18 cellular contexts compared by ENCODE assay signal in genomic region chr3:164640586-164640985, GRCh38.
DNase-seq lines count a peak whose midpoint lies in the region; ATAC-seq and TF ChIP-seq lines count a peak whose summit lies in the region.
"Had no signal": no experiment of that assay in that cellular context is flagged by ENCODE, and none has a peak within 500 bp of the region (broad histone marks: within the 10 kb centered on the region; RNA-seq: fewer than 3 reads in every experiment).

No MANE protein-coding gene starts in this region.

- H3K27me3 Mint-ChIP-seq in HFFc6 (ENCODE audit: insufficient read depth), result no peaks in the 10 kb centered on the region

- POLR2A ChIA-PET in PC-3 (lab: Charles Lee; ENCODE audit: unreplicated experiment), result no interaction called here

- BruUV-seq in PC-3 (replicated peaks; lab: Mats Ljungman, UMichigan), result no TSS peak

- no peaks in the 10 kb centered on the region for H3F3A ChIP-seq in PC-3 (ENCODE audit: low read length, unreplicated experiment)

- H3K4me2 ChIP-seq in PC-3 (ENCODE audit: low read length), result no peak overlapping the region
- H3K4me2 ChIP-seq: PC-9 had no signal

- H2AFZ ChIP-seq in PC-3 (ENCODE audit: low read length), result no peak overlapping the region
- H2AFZ ChIP-seq: PC-9 had no signal

- CTCF ChIA-PET in PC-3 (lab: Charles Lee), result no interaction called here

- H3K4me3 Mint-ChIP-seq in HFFc6, result no peak overlapping the region
- H3K4me3 Mint-ChIP-seq: H9 had no signal

- no peaks in the 10 kb centered on the region for H3K79me2 ChIP-seq in PC-3 (ENCODE audit: low read length)

- ATAC-seq in PC-3, result peak; percentile 20; the same call in 1 of the 2 replicates
- peak; percentile 46 for ATAC-seq in left lobe of liver
- no peak for ATAC-seq in GM18498 (IDR thresholded peaks at IDR 0.05; ENCODE audit: unreplicated experiment)

- no peaks in the 10 kb centered on the region; the same call in 1 of the 2 replicates for H3K4me1 ChIP-seq in PC-3 (ENCODE audit: insufficient read depth, low read length)

- DNase-seq in AG08395 (ENCODE audit: low spot score) (peak; percentile 10), GM04503 (ENCODE audit: low read depth) (peak; percentile 7), PC-3 (peak; percentile 4), left lobe of liver (ENCODE audit: low spot score) (no peak), OCI-M1 (lab: John Stamatoyannopoulos, UW) (no peak), HFFc6 (no peak)
- DNase-seq in stimulated activated CD4-positive, alpha-beta T cell treated with anti-CD3 and anti-CD28 coated beads, Interleukin-4, amount 100 ng/mL, for 1 hour, result no peak
- DNase-seq: C1 segment of cervical spinal cord, H9, NCI-H1417, NCI-H187, NCI-H2107, NCI-H226, NCI-H524, PC-9, SIG-M5 had no signal

- no peak overlapping the region for H3K4me3 ChIP-seq in PC-3 (ENCODE audit: low read length)
- H3K4me3 ChIP-seq: PC-9 had no signal

- no peak overlapping the region for H3K9ac ChIP-seq in PC-3 (ENCODE audit: low read length)

- H3K4me1 Mint-ChIP-seq in HFFc6 (ENCODE audit: low read depth), result no peaks in the 10 kb centered on the region

- no peaks in the 10 kb centered on the region for H3K9me2 ChIP-seq in PC-3 (replicated peaks; ENCODE audit: low read length)

- no peaks in the 10 kb centered on the region for H3K36me3 ChIP-seq in PC-3 (ENCODE audit: low read depth, low read length)

- H3K27ac Mint-ChIP-seq in HFFc6, result no peak overlapping the region
- H3K27ac Mint-ChIP-seq: H9 had no signal

- H4K20me1 ChIP-seq in PC-3 (ENCODE audit: low read length), result no peaks in the 10 kb centered on the region

- no peaks in the 10 kb centered on the region for H3K27me3 ChIP-seq in PC-3 (ENCODE audit: low read length)

- intact Hi-C loops in PC-3 (cut with micrococcal nuclease), result no loop called here

- TF ChIP-seq CTCF in PC-3 (conservative IDR thresholded peaks at IDR 0.05; ENCODE audit: low read depth, low read length) (no peak), HFFc6 (IDR thresholded peaks at IDR 0.05) (no peak)

- H3K9me3 Mint-ChIP-seq in HFFc6, result peaks cover 17% of the 10 kb centered on the region
- H3K9me3 Mint-ChIP-seq: H9 had no signal

- H3K9me3 ChIP-seq in PC-3 (ENCODE audit: low read length), result no peaks in the 10 kb centered on the region

- no peak overlapping the region for H3K27ac ChIP-seq in PC-3 (ENCODE audit: low read length)
- H3K27ac ChIP-seq: PC-9, RWPE1 had no signal

- no peaks in the 10 kb centered on the region for H3K36me3 Mint-ChIP-seq in HFFc6 (ENCODE audit: low read depth)

Comparison
In these comparisons a context has a peak if more than half of its experiments do, and no peak if none do; other contexts are left out.
1. DNase-seq: peak in AG08395 (single experiment), GM04503 (single experiment) and PC-3 (single experiment); none in left lobe of liver (single experiment), OCI-M1 (single experiment), HFFc6 (single experiment) and stimulated activated CD4-positive, alpha-beta T cell treated with anti-CD3 and anti-CD28 coated beads, Interleukin-4, amount 100 ng/mL, for 1 hour (single experiment).